18 cellular contexts compared by ENCODE assay signal in genomic region chr19:11325544-11325943, GRCh38. TPM values are rescaled to one million over a fixed set of nuclear protein-coding genes. Genes with fewer than 3 reads are reported as not detected.
"Had no signal": no experiment of that assay in that cellular context is flagged by ENCODE, and none has a peak within 500 bp of the region (broad histone marks: within the 10 kb centered on the region; RNA-seq: fewer than 3 reads in every experiment).

No MANE protein-coding gene starts in this region.

- H3K9me3 Mint-ChIP-seq: activated CD4-positive, alpha-beta memory T cell treated with anti-CD3 and anti-CD28 coated beads for 36 hours; activated T-helper 1 cell treated with anti-CD3 and anti-CD28 coated beads, Interleukin-12 subunit alpha, Interleukin-12 subunit beta, Interleukin-2, Interleukin-4 antibody, amounts not matched to agents 30 ng/mL and 10 ng/mL and 1 ng/mL, durations not matched to agents 14 hours and 24 hours and 36 hours; central memory CD8-positive, alpha-beta T cell; neural crest cell; stimulated activated naive CD8-positive, alpha-beta T cell treated with anti-CD3 and anti-CD28 coated beads, Interleukin-15, amount 100 ng/mL, for 72 hours had no signal

- DNase-seq: activated CD4-positive, alpha-beta memory T cell treated with anti-CD3 and anti-CD28 coated beads for 36 hours; activated naive CD4-positive, alpha-beta T cell; adrenal gland; cortex of kidney; effector memory CD4-positive, alpha-beta T cell; ovary; stimulated activated CD4-positive, alpha-beta T cell treated with anti-CD3 and anti-CD28 coated beads, Interleukin-4, amount 100 ng/mL, for 1 hour; stimulated activated CD8-positive, alpha-beta memory T cell treated with anti-CD3 and anti-CD28 coated beads, Interleukin-4, amount 100 ng/mL, for 48 hours; stimulated activated naive CD8-positive, alpha-beta T cell treated with anti-CD3 and anti-CD28 coated beads, Interleukin-15, amount 100 ng/mL, for 72 hours had no signal

- H3K36me3 ChIP-seq: ovary had no signal

- H3K27me3 Mint-ChIP-seq: activated CD4-positive, alpha-beta memory T cell treated with anti-CD3 and anti-CD28 coated beads for 36 hours; central memory CD8-positive, alpha-beta T cell had no signal

- H3K27ac Mint-ChIP-seq: activated CD4-positive, alpha-beta memory T cell treated with anti-CD3 and anti-CD28 coated beads for 36 hours; activated T-helper 1 cell treated with anti-CD3 and anti-CD28 coated beads, Interleukin-12 subunit alpha, Interleukin-12 subunit beta, Interleukin-2, Interleukin-4 antibody, amounts not matched to agents 30 ng/mL and 10 ng/mL and 1 ng/mL, durations not matched to agents 14 hours and 24 hours and 36 hours had no signal

- FAIRE-seq: keratinocyte had no signal

- ATAC-seq: gastroesophageal sphincter; left lung; stimulated activated naive CD8-positive, alpha-beta T cell treated with anti-CD3 and anti-CD28 coated beads, Interleukin-15, amount 100 ng/mL, for 72 hours had no signal

- H3K9me3 ChIP-seq: adrenal gland, gastroesophageal sphincter, left lung, ovary had no signal

- H3K27me3 ChIP-seq: adrenal gland, gastroesophageal sphincter, left lung, ovary had no signal

- H3K4me3 ChIP-seq: adrenal gland, gastroesophageal sphincter, left lung, ovary had no signal

- H3K4me3 Mint-ChIP-seq: activated CD4-positive, alpha-beta memory T cell treated with anti-CD3 and anti-CD28 coated beads for 36 hours; activated T-helper 1 cell treated with anti-CD3 and anti-CD28 coated beads, Interleukin-12 subunit alpha, Interleukin-12 subunit beta, Interleukin-2, Interleukin-4 antibody, amounts not matched to agents 30 ng/mL and 10 ng/mL and 1 ng/mL, durations not matched to agents 14 hours and 24 hours and 36 hours; central memory CD8-positive, alpha-beta T cell; neural crest cell; stimulated activated naive CD8-positive, alpha-beta T cell treated with anti-CD3 and anti-CD28 coated beads, Interleukin-15, amount 100 ng/mL, for 72 hours had no signal

RNA-seq across cellular contexts. Expression of gene TSPAN16, which starts 29.6 kb away (rescaled TPM):
- total RNA-seq: activated CD4-positive, alpha-beta memory T cell treated with anti-CD3 and anti-CD28 coated beads for 36 hours; activated T-helper 1 cell treated with anti-CD3 and anti-CD28 coated beads, Interleukin-12 subunit alpha, Interleukin-12 subunit beta, Interleukin-2, Interleukin-4 antibody, amounts not matched to agents 30 ng/mL and 10 ng/mL and 1 ng/mL, durations not matched to agents 14 hours and 24 hours and 36 hours; adrenal gland; gastroesophageal sphincter; left lung; mesenteric fat pad; neural crest cell; ovary; T-helper 2 cell treated with Interferon-gamma antibody and Interleukin-4, amounts not matched to agents 100 ng/mL and 5 ng/mL, for 36 hours had no signal
- polyA plus RNA-seq: adrenal gland, keratinocyte, ovary, thymus had no signal
